Comparison of ENCODE assay signal across 18 cellular contexts in genomic region chr1:1939296-1940122, GRCh38. TPM values are rescaled to one million over a fixed set of nuclear protein-coding genes. Genes with fewer than 3 reads are reported as not detected.
DNase-seq lines count a peak whose midpoint lies in the region; ATAC-seq, FAIRE-seq and TF ChIP-seq lines count a peak whose summit lies in the region.
"Had no signal": no experiment of that assay in that cellular context is flagged by ENCODE, and none has a peak within 500 bp of the region (broad histone marks: within the 10 kb centered on the region; RNA-seq: fewer than 3 reads in every experiment).

No MANE protein-coding gene starts in this region.

- H2AK5ac ChIP-seq in neuronal stem cell (ENCODE audit: low read depth, low read length) = peak overlapping the region; percentile 89

- H3K4me2 ChIP-seq in neuronal stem cell (ENCODE audit: insufficient read depth, low read length, poor library complexity, severe bottlenecking) = no peak overlapping the region

- CTCF ChIA-PET in activated naive CD4-positive, alpha-beta T cell treated with anti-CD3 and anti-CD28 coated beads, Interleukin-2, amount 10 ng/mL, durations not matched to agents 7 days and 5 days (lab: Charles Lee) = no interaction called here

- H3K27me3 Mint-ChIP-seq in activated naive CD4-positive, alpha-beta T cell treated with anti-CD3 and anti-CD28 coated beads, Interleukin-2, amount 10 ng/mL, durations not matched to agents 7 days and 5 days = peaks cover 4% of the 10 kb centered on the region

- DNase-seq in left ventricle myocardium superior (peak; percentile 19), heart right ventricle (no peak), kidney (peak; percentile 62), neuronal stem cell (ENCODE audit: low spot score) (no peak), NCI-H2171 (lab: John Stamatoyannopoulos, UW) (no peak)
- no peak for DNase-seq in activated naive CD4-positive, alpha-beta T cell treated with anti-CD3 and anti-CD28 coated beads, Interleukin-2, amount 10 ng/mL, durations not matched to agents 7 days and 5 days
- DNase-seq: ACHN; CD4-positive, alpha-beta memory T cell; DMS79 treated with DMSO at 0.1 percent for 48 hours; EL; HCEC 1CT; HFFc6 had no signal

- no peaks in the 10 kb centered on the region for H3K4me1 Mint-ChIP-seq in activated naive CD4-positive, alpha-beta T cell treated with anti-CD3 and anti-CD28 coated beads, Interleukin-2, amount 10 ng/mL, durations not matched to agents 7 days and 5 days

- H3K9ac ChIP-seq in kidney (ENCODE audit: low read length in 2 of 2) (no peak overlapping the region), neuronal stem cell (ENCODE audit: low read depth, low read length, poor library complexity) (peak overlapping the region; percentile 44)

- H2AFZ ChIP-seq in neuronal stem cell (ENCODE audit: low read length) = no peak overlapping the region

- H4K91ac ChIP-seq in neuronal stem cell (ENCODE audit: low read depth, low read length, poor library complexity) = no peak overlapping the region

- H3K4me3 Mint-ChIP-seq in activated naive CD4-positive, alpha-beta T cell treated with anti-CD3 and anti-CD28 coated beads, Interleukin-2, amount 10 ng/mL, durations not matched to agents 7 days and 5 days = no peak overlapping the region
- H3K4me3 Mint-ChIP-seq: CD4-positive, alpha-beta memory T cell; HFFc6; IgD-negative memory B cell had no signal

- H2BK12ac ChIP-seq in neuronal stem cell (ENCODE audit: low read length) = peak overlapping the region; percentile 84

- H3K27ac ChIP-seq in heart right ventricle (no peak overlapping the region), kidney (ENCODE audit: low read depth in 2 of 2, low read length in 2 of 2) (no peak overlapping the region), neuronal stem cell (replicated peaks; ENCODE audit: low read length) (no peak overlapping the region)
- H3K27ac ChIP-seq: C4-2B had no signal

- no peak overlapping the region for H4K8ac ChIP-seq in neuronal stem cell (ENCODE audit: low read depth, low read length)

- H3K36me3 ChIP-seq in heart right ventricle (no peaks in the 10 kb centered on the region), kidney (ENCODE audit: control insufficient read depth in 1 of 2, insufficient read depth in 2 of 2, low read length in 2 of 2) (no peaks in the 10 kb centered on the region), neuronal stem cell (replicated peaks in 1 of 2; ENCODE audit: control insufficient read depth in 2 of 2, insufficient read depth in 2 of 2, low read length in 2 of 2) (no peaks in the 10 kb centered on the region)

- FAIRE-seq in kidney (lab: Jason Lieb, UNC) = no peak
- FAIRE-seq: G401.6 had no signal

- H3K79me1 ChIP-seq in neuronal stem cell (ENCODE audit: low read depth, low read length) = peaks cover 4% of the 10 kb centered on the region

- H3K36me3 Mint-ChIP-seq in activated naive CD4-positive, alpha-beta T cell treated with anti-CD3 and anti-CD28 coated beads, Interleukin-2, amount 10 ng/mL, durations not matched to agents 7 days and 5 days = peaks cover under 1% of the 10 kb centered on the region
- H3K36me3 Mint-ChIP-seq: CD4-positive, alpha-beta memory T cell had no signal

- peak overlapping the region; percentile 37 for H2BK15ac ChIP-seq in neuronal stem cell (ENCODE audit: low read length)

- H3K4me3 ChIP-seq in heart right ventricle (no peak overlapping the region), kidney (ENCODE audit: low read length in 2 of 2) (no peak overlapping the region), neuronal stem cell (ENCODE audit: low read length in 2 of 2) (no peak overlapping the region)

- TF ChIP-seq CTCF in heart right ventricle (IDR thresholded peaks at IDR 0.05) = no peak
- TF ChIP-seq CTCF in kidney (IDR thresholded peaks at IDR 0.05; ENCODE audit: borderline replicate concordance, extremely low read depth, insufficient read depth) = no peak

- intact Hi-C loops in left ventricle myocardium superior (cut with micrococcal nuclease) = no loop called here
- intact Hi-C loops in heart right ventricle (cut with DNase I) = loop anchor here in 5 of 10 donors (5.0 to 10.0 kb wide), 3 partner anchors 105 to 225 kb away; no protein-coding TSS in a partner anchor
- intact Hi-C loops in kidney (cut with DNase I) = no loop called here

- 87 to 88% methylated on average over 28 of the region's 28 CpGs for WGBS in heart right ventricle, 2 donors
- WGBS in neuronal stem cell (ENCODE audit: extremely low coverage in 2 of 2, insufficient read length in 2 of 2, insufficient replicate concordance in 1 of 2), 2 donors = no CpG with 5 or more reads among the region's 28 CpGs

- H3K23ac ChIP-seq in neuronal stem cell (ENCODE audit: low read depth, low read length, poor library complexity) = peak overlapping the region; percentile 31

- H3K4me1 ChIP-seq in heart right ventricle (peaks cover 0 to 7% (median 3%) of the 10 kb centered on the region in 9 donors), kidney (ENCODE audit: control insufficient read depth in 1 of 2, insufficient read depth in 1 of 2, low read depth in 1 of 2, low read length in 2 of 2) (peaks cover 7% of the 10 kb centered on the region in 2 donors), neuronal stem cell (ENCODE audit: control insufficient read depth in 2 of 2, insufficient read depth in 1 of 2, low read depth in 1 of 2, low read length in 2 of 2) (peaks cover 7 to 8% of the 10 kb centered on the region in 2 donors)

- H3K9me3 Mint-ChIP-seq in activated naive CD4-positive, alpha-beta T cell treated with anti-CD3 and anti-CD28 coated beads, Interleukin-2, amount 10 ng/mL, durations not matched to agents 7 days and 5 days = peaks cover 12% of the 10 kb centered on the region
- H3K9me3 Mint-ChIP-seq: CD4-positive, alpha-beta memory T cell; IgD-negative memory B cell had no signal

- H3K14ac ChIP-seq in neuronal stem cell (ENCODE audit: low read length) = peak overlapping the region; percentile 89

- H3K18ac ChIP-seq in neuronal stem cell (ENCODE audit: low read length) = peak overlapping the region; percentile 57

- H2BK120ac ChIP-seq in neuronal stem cell (ENCODE audit: low read depth, low read length) = no peak overlapping the region

- ATAC-seq in left ventricle myocardium superior (no peak), heart right ventricle (no peak), HG02981 (IDR thresholded peaks at IDR 0.05; ENCODE audit: unreplicated experiment) (no peak)

- no peaks in the 10 kb centered on the region for H3K9me3 ChIP-seq in heart right ventricle
- no peaks in the 10 kb centered on the region for H3K9me3 ChIP-seq in kidney (ENCODE audit: control insufficient read depth in 1 of 2, low read length in 2 of 2)
- H3K9me3 ChIP-seq in neuronal stem cell (replicated peaks in 1 of 2; ENCODE audit: control insufficient read depth in 2 of 2, insufficient read depth in 1 of 2, low read depth in 1 of 2, low read length in 2 of 2) = peaks cover 0 to 3% of the 10 kb centered on the region in 2 donors

- peak overlapping the region; percentile 68 for H2BK5ac ChIP-seq in neuronal stem cell (ENCODE audit: low read length)

- H3K27ac Mint-ChIP-seq in activated naive CD4-positive, alpha-beta T cell treated with anti-CD3 and anti-CD28 coated beads, Interleukin-2, amount 10 ng/mL, durations not matched to agents 7 days and 5 days = no peak overlapping the region
- H3K27ac Mint-ChIP-seq: CD4-positive, alpha-beta memory T cell; HFFc6 had no signal

- H3K27me3 ChIP-seq in heart right ventricle (peaks cover 0 to 30% (median 8%) of the 10 kb centered on the region in 7 donors), neuronal stem cell (ENCODE audit: control insufficient read depth in 3 of 3, insufficient read depth in 3 of 3, low read depth in 1 of 3, low read length in 3 of 3) (peaks cover 0 to 19% (median 0%) of the 10 kb centered on the region in 3 experiments)

- no peak overlapping the region for H3K4ac ChIP-seq in neuronal stem cell (ENCODE audit: low read length)

RNA-seq across cellular contexts. Expression of gene TMEM52, which starts 20.4 kb away (rescaled TPM):
- total RNA-seq in left ventricle myocardium superior (1.7 TPM), heart right ventricle (1 to 10 TPM in 6 of 10 donors, under 1 TPM in 2, not detected in 2; 0.58 to 3.1 (median 1.9) TPM), kidney (0.50 TPM)
- polyA plus RNA-seq in heart right ventricle (10 to 100 TPM in 1 of 2 donors, 1 to 10 TPM in 1; 1.0 to 11.5 TPM), kidney (ENCODE audit: insufficient read depth, low read depth, low replicate concordance) (5.1 TPM)
- polyA plus RNA-seq in neuronal stem cell (2013, experiment 1 of 2) = 7.3 TPM
- 7.1 TPM for polyA plus RNA-seq in neuronal stem cell (2013, experiment 2 of 2)
- total RNA-seq: A172 had no signal
- polyA plus RNA-seq: CD4-positive, alpha-beta memory T cell; IgD-negative memory B cell had no signal

RNA-seq across cellular contexts. Expression of gene CALML6, which starts 24.4 kb away (rescaled TPM):
- total RNA-seq in left ventricle myocardium superior (not detected), heart right ventricle (under 1 TPM in 2 of 10 donors, not detected in 8; 0.20 TPM), kidney (0.13 TPM)
- polyA plus RNA-seq in heart right ventricle (under 1 TPM; 0.09 to 0.88 TPM), kidney (ENCODE audit: insufficient read depth, low read depth, low replicate concordance) (1.2 TPM)
- 0.07 TPM for polyA plus RNA-seq in neuronal stem cell (2013, experiment 1 of 2)
- 0.08 TPM for polyA plus RNA-seq in neuronal stem cell (2013, experiment 2 of 2)
- total RNA-seq: A172, H4 had no signal
- polyA plus RNA-seq: CD4-positive, alpha-beta memory T cell; IgD-negative memory B cell had no signal

RNA-seq across cellular contexts. Expression of gene GNB1, which starts 48.6 kb away (rescaled TPM):
- total RNA-seq in left ventricle myocardium superior = 172 TPM
- total RNA-seq in heart right ventricle = 100 to 1,000 TPM; 139 to 228 (median 174) TPM
- 100 to 1,000 TPM in 1 of 2 donors, 10 to 100 TPM in 1; 64.9 to 109 TPM for polyA plus RNA-seq in heart right ventricle
- 347 TPM for total RNA-seq in kidney
- 144 TPM for polyA plus RNA-seq in kidney (ENCODE audit: insufficient read depth, low read depth, low replicate concordance)
- 291 TPM for polyA plus RNA-seq in neuronal stem cell (2013, experiment 1 of 2)
- 287 TPM for polyA plus RNA-seq in neuronal stem cell (2013, experiment 2 of 2)

Comparison
In these comparisons a context has a peak if more than half of its experiments do, and no peak if none do; other contexts are left out.
1. DNase-seq: peak in left ventricle myocardium superior (single experiment) and kidney (single experiment); none in heart right ventricle (0 of 2), neuronal stem cell (single experiment), NCI-H2171 (single experiment) and activated naive CD4-positive, alpha-beta T cell treated with anti-CD3 and anti-CD28 coated beads, Interleukin-2, amount 10 ng/mL, durations not matched to agents 7 days and 5 days (single experiment).